In genomic region chr1:217525773-217526490, GRCh38 we compare ENCODE assay signal across 1 cellular context.
TF ChIP-seq lines count a peak whose summit lies in the region.

No MANE protein-coding gene starts in this region.

TF ChIP-seq in GM23338, 12 proteins besides CTCF, POLR2A, EP300 and RAD21:
- TF ChIP-seq ZNF462 (CRISPR knock-in tag; IDR thresholded peaks at IDR 0.05) (no peak), ETS1 (IDR thresholded peaks at IDR 0.05) (no peak), JUNB (IDR thresholded peaks at IDR 0.05; ENCODE audit: unreplicated experiment) (no peak)
